In the genomic region with DNA sequence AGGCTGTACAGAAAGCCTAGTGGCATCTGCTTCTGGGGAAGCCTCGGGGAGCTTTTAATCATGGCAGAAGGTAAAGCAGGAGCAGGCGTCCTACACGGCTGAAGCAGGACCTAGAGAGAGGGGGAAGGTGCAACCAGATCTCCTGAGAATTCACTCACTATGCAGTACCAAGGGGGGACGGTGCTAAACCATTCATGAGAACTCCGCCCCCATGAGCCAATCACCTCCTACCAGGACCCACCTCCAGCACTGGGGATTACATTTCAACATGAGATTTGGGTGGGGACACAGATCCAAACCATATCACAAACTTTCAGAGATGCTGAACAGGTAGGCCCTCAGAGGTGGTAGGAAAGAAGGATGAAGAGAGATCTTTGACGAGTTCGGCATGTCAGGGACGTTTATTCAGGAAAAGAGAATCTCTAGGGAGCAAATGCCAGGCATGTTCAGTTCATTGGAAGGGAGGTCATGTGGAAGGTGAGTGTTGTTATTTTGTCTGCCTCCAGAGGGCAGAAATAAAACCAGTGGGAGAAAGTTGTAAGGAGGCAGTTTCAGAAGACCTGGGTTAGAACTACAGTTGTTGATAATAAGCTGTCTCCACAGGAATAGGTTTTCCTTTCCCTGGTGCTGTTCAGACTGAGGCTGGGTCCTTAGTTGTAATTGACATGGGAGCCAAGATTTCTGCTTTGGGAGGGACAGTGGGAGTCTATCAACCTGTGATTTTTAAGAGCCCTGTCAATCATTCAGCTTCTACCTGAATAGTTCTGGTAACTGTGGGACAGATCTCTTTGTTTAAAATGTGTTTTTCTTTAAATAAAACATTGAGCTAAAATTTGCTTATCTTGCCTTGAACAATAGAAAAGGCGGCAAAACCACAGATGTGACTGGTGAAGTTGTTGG, we compare ENCODE assay signal across 8 cellular contexts. TPM values are rescaled to one million over a fixed set of nuclear protein-coding genes. Genes with fewer than 3 reads are reported as not detected.
DNase-seq lines count a peak whose midpoint lies in the region; ATAC-seq and TF ChIP-seq lines count a peak whose summit lies in the region.

No MANE protein-coding gene starts in this region.

- H3K27ac ChIP-seq in OCI-LY3 (ENCODE audit: low read length) (no peak overlapping the region), fibroblast of lung (ENCODE audit: insufficient read depth, low read length) (no peak overlapping the region), sigmoid colon (no peak overlapping the region)

- H3K4me2 ChIP-seq in OCI-LY3 (ENCODE audit: low read length) (no peak overlapping the region), fibroblast of lung (ENCODE audit: extremely low read depth, insufficient read depth, low read length) (no peak overlapping the region)

- TF ChIP-seq CTCF in AG10803 (conservative IDR thresholded peaks at IDR 0.05; ENCODE audit: low read length) = peak; percentile 59
- TF ChIP-seq CTCF in GM12864 (IDR thresholded peaks at IDR 0.05; ENCODE audit: low read depth, low read length, missing control alignments) = peak; percentile 53
- TF ChIP-seq CTCF in OCI-LY3 (IDR thresholded peaks at IDR 0.05; ENCODE audit: low read depth, low read length) = peak; percentile 42
- TF ChIP-seq CTCF in fibroblast of lung (conservative IDR thresholded peaks at IDR 0.05 in 1 of 2, IDR thresholded peaks at IDR 0.05 in 1 of 2; ENCODE audit: low read depth in 1 of 2, low read length in 2 of 2) = peak; percentile 33 to 38
- TF ChIP-seq CTCF in sigmoid colon (IDR thresholded peaks at IDR 0.05) = peak; percentile 44 to 62 (median 54)

- ATAC-seq in GM18870 (IDR thresholded peaks at IDR 0.05; ENCODE audit: unreplicated experiment) (no peak), HG03439 (IDR thresholded peaks at IDR 0.05; ENCODE audit: unreplicated experiment) (no peak)

- H3K79me2 ChIP-seq in OCI-LY3 (ENCODE audit: low read length) = peaks cover 5% of the 10 kb centered on the region; the same call in 1 of the 2 replicates
- peaks cover 6% of the 10 kb centered on the region for H3K79me2 ChIP-seq in fibroblast of lung (ENCODE audit: control insufficient read depth, insufficient read depth, low read length)

- intact Hi-C loops in sigmoid colon (cut with DNase I) = loop anchor here (5.0 kb wide), 1 partner anchor 307 kb away; no protein-coding TSS in a partner anchor

- H3K27me3 ChIP-seq in OCI-LY3 (ENCODE audit: low read depth, low read length) = 0 out of 2 replicates have a peak, but pooled peaks cover 5% of the 10 kb centered on the region
- H3K27me3 ChIP-seq in fibroblast of lung (ENCODE audit: control insufficient read depth, insufficient read depth, low read length) = no peaks in the 10 kb centered on the region
- no peaks in the 10 kb centered on the region for H3K27me3 ChIP-seq in sigmoid colon

- H2AFZ ChIP-seq in OCI-LY3 (ENCODE audit: low read depth, low read length) (no peak overlapping the region), fibroblast of lung (ENCODE audit: low read length) (no peak overlapping the region)

- no peak for TF ChIP-seq POLR2A in sigmoid colon (IDR thresholded peaks at IDR 0.05)

- no peak overlapping the region for H3K4me3 ChIP-seq in AG10803 (ENCODE audit: low read length)
- no peak overlapping the region for H3K4me3 ChIP-seq in GM12864 (ENCODE audit: low read depth, low read length)
- no peak overlapping the region for H3K4me3 ChIP-seq in OCI-LY3 (ENCODE audit: low read length)
- no peak overlapping the region for H3K4me3 ChIP-seq in fibroblast of lung (replicated peaks in 1 of 4; ENCODE audit: control extremely low read depth in 1 of 4, insufficient read depth in 1 of 4, low read depth in 3 of 4, low read length in 4 of 4)
- H3K4me3 ChIP-seq in sigmoid colon = no peak overlapping the region

- H3K4me1 ChIP-seq in OCI-LY3 (ENCODE audit: low read length) (peaks cover 31% of the 10 kb centered on the region), fibroblast of lung (ENCODE audit: control insufficient read depth, extremely low read depth, insufficient read depth, low read length) (peaks cover 6% of the 10 kb centered on the region), sigmoid colon (peaks cover 0 to 10% (median 2%) of the 10 kb centered on the region in 4 donors)

- H3K36me3 ChIP-seq in OCI-LY3 (replicated peaks; ENCODE audit: low read depth, low read length) (no peaks in the 10 kb centered on the region), fibroblast of lung (ENCODE audit: control insufficient read depth, insufficient read depth, low read length) (no peaks in the 10 kb centered on the region), sigmoid colon (no peaks in the 10 kb centered on the region)

- H4K20me1 ChIP-seq in OCI-LY3 (ENCODE audit: insufficient read depth, low read length) (no peaks in the 10 kb centered on the region), fibroblast of lung (ENCODE audit: control insufficient read depth, extremely low read depth, insufficient read depth, low read length) (no peaks in the 10 kb centered on the region)

- H3K9ac ChIP-seq in OCI-LY3 (ENCODE audit: low read length) (no peak overlapping the region), fibroblast of lung (ENCODE audit: insufficient read depth, low read length) (no peak overlapping the region)

- DNase-seq in AG10803 (ENCODE audit: low read depth) = peak; percentile 48
- DNase-seq in GM12864 (ENCODE audit: low read depth) = no peak
- no peak for DNase-seq in fibroblast of lung (ENCODE audit: low read depth in 2 of 2)
- DNase-seq in sigmoid colon = no peak
- DNase-seq in hippocampal formation (lab: John Stamatoyannopoulos, UW) = no peak

- WGBS in sigmoid colon, 2 donors = 73 to 86% methylated on average over 9 of the region's 9 CpGs

- TF ChIP-seq EP300 in sigmoid colon (IDR thresholded peaks at IDR 0.05) = no peak

- H3K9me3 ChIP-seq in OCI-LY3 (ENCODE audit: insufficient read depth, low read length) = no peaks in the 10 kb centered on the region
- H3K9me3 ChIP-seq in fibroblast of lung (ENCODE audit: control insufficient read depth, insufficient read depth, low read depth, low read length) = no peaks in the 10 kb centered on the region
- H3K9me3 ChIP-seq in sigmoid colon = no peaks in the 10 kb centered on the region

RNA-seq across cellular contexts. Expression of a gene that starts 4.3 kb away (rescaled TPM):
- 47.5 and 76.8 TPM in 2 replicates for total RNA-seq in fibroblast of lung
- polyA plus RNA-seq in fibroblast of lung = 19.5 and 26.1 TPM in 2 replicates
- 41.6 and 71.2 TPM in 2 replicates for polyA plus RNA-seq in fibroblast of lung (2012)
- polyA minus RNA-seq in fibroblast of lung (ENCODE audit: low replicate concordance) = 279 and 321 TPM in 2 replicates
- total RNA-seq in sigmoid colon = 10 to 100 TPM; 50.3 to 93.9 (median 63.0) TPM
- 10 to 100 TPM; 16.2 to 25.7 (median 18.0) TPM for polyA plus RNA-seq in sigmoid colon
